8 cellular contexts compared by ENCODE assay signal in the genomic region with DNA sequence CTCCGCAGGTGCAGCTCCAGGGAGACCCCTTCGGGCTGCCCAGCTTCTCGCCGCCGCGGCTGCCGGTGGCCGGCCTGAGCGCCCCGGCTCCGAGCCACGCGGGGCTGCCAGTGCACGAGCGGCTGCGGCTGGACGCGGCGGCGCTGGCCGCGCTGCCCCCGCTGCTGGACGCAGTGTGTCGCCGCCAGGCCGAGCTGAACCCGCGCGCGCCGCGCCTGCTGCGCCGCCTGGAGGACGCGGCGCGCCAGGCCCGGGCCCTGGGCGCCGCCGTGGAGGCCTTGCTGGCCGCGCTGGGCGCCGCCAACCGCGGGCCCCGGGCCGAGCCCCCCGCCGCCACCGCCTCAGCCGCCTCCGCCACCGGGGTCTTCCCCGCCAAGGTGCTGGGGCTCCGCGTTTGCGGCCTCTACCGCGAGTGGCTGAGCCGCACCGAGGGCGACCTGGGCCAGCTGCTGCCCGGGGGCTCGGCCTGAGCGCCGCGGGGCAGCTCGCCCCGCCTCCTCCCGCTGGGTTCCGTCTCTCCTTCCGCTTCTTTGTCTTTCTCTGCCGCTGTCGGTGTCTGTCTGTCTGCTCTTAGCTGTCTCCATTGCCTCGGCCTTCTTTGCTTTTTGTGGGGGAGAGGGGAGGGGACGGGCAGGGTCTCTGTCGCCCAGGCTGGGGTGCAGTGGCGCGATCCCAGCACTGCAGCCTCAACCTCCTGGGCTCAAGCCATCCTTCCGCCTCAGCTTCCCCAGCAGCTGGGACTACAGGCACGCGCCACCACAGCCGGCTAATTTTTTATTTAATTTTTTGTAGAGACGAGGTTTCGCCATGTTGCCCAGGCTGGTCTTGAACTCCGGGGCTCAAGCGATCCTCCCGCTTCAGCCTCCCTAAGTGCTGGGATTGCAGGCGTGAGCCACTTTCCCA. TPM values are rescaled to one million over a fixed set of nuclear protein-coding genes. Genes with fewer than 3 reads are reported as not detected.
DNase-seq lines count a peak whose midpoint lies in the region; ATAC-seq and TF ChIP-seq lines count a peak whose summit lies in the region.

No MANE protein-coding gene starts in this region.

- H3K4me3 ChIP-seq in WI38 (ENCODE audit: low read depth, low read length): peak overlapping the region; percentile 46

- H3K27ac ChIP-seq in cingulate gyrus (ENCODE audit: low read depth, low read length) (peak overlapping the region; percentile 89), layer of hippocampus (ENCODE audit: low read depth, low read length) (peak overlapping the region; percentile 88)

- no peak for TF ChIP-seq CTCF in WI38 (IDR thresholded peaks at IDR 0.05; ENCODE audit: low read depth, low read length)

- ATAC-seq in GM21717 (IDR thresholded peaks at IDR 0.05; ENCODE audit: unreplicated experiment): no peak

- no peaks in the 10 kb centered on the region for H3K27me3 ChIP-seq in layer of hippocampus (ENCODE audit: control insufficient read depth, insufficient read depth, low read length)

- DNase-seq in COLO829 (ENCODE audit: low spot score) (peak; percentile 63), GM19240 (ENCODE audit: insufficient read length, low spot score) (peak; percentile 76), LHCN-M2 (ENCODE audit: low read depth) (peak; percentile 50)
- DNase-seq in stimulated activated CD4-positive, alpha-beta T cell treated with anti-CD3 and anti-CD28 coated beads, Interleukin-2, amount 100 ng/mL, for 24 hours: peak; percentile 60 to 67

RNA-seq across cellular contexts. Expression of gene CTF1, which starts 5.9 kb away (rescaled TPM):
- 2.5 and 4.1 TPM in 2 replicates for total RNA-seq in LHCN-M2 (2014; rRNA removed)
- 13.3 TPM for polyA plus RNA-seq in LHCN-M2 (2012)

RNA-seq across cellular contexts. Expression of gene BCL7C, which starts 8.4 kb away (rescaled TPM):
- total RNA-seq in LHCN-M2 (2014; rRNA removed): 71.5 and 74.5 TPM in 2 replicates
- polyA plus RNA-seq in LHCN-M2 (2012): 57.9 TPM

RNA-seq across cellular contexts. Expression of gene FBXL19, which starts 21.1 kb away (rescaled TPM):
- 28.6 and 33.2 TPM in 2 replicates for total RNA-seq in LHCN-M2 (2014; rRNA removed)
- polyA plus RNA-seq in LHCN-M2 (2012): 13.8 TPM

RNA-seq across cellular contexts. Expression of gene ORAI3, which starts 46.5 kb away (rescaled TPM):
- 62.5 and 73.6 TPM in 2 replicates for total RNA-seq in LHCN-M2 (2014; rRNA removed)
- polyA plus RNA-seq in LHCN-M2 (2012): 27.1 TPM

RNA-seq across cellular contexts. Expression of gene SETD1A, which starts 55.2 kb away (rescaled TPM):
- total RNA-seq in LHCN-M2 (2014; rRNA removed): 2.4 and 3.4 TPM in 2 replicates
- polyA plus RNA-seq in LHCN-M2 (2012): 8.3 TPM
